Comparison of ENCODE assay signal across 1 cellular context in the genomic region with DNA sequence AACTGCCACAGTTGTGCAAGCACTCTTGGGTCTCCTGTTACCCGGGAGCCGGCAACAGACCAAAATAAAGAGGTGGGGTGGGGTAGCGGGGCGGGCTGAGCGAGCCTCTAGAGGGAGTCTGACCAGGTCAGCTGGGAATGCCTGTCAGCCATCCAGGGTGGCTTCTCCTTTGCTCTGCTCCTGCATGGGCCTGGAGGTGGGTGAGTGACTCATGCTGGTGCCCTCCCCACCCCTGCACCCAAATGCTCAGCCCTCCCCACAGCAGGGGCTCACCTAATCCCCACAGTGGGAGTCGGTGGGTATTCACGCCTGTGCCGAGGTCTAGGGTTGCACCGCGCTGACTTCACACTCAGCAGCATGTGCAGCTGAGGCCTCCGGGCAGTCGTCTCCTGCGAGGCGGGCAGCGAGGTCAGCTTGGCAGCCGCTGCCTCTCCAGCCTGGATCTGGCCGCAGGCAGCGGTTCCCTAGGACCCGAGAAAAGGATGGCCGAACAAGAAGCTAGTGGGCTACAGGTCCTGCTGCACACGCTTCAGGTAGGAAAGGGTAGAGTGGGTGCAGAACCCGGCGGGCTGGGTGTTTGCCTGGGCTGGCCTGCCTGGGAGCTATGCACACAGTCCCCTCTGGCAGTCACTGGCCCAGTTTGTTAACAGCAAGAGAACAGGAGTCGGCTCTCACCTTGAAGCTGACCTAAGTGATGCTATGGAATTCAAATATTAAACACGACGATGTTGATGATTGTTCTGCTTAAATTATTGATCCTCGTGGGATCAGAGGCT.
TF ChIP-seq lines count a peak whose summit lies in the region.

A gene (plus strand): TSS at position 381 of the 776 bp plus-strand sequence.

TF ChIP-seq in GM23338, 12 proteins besides CTCF, POLR2A, EP300 and RAD21 (continued from another document):
- TF ChIP-seq, protein P1, sequence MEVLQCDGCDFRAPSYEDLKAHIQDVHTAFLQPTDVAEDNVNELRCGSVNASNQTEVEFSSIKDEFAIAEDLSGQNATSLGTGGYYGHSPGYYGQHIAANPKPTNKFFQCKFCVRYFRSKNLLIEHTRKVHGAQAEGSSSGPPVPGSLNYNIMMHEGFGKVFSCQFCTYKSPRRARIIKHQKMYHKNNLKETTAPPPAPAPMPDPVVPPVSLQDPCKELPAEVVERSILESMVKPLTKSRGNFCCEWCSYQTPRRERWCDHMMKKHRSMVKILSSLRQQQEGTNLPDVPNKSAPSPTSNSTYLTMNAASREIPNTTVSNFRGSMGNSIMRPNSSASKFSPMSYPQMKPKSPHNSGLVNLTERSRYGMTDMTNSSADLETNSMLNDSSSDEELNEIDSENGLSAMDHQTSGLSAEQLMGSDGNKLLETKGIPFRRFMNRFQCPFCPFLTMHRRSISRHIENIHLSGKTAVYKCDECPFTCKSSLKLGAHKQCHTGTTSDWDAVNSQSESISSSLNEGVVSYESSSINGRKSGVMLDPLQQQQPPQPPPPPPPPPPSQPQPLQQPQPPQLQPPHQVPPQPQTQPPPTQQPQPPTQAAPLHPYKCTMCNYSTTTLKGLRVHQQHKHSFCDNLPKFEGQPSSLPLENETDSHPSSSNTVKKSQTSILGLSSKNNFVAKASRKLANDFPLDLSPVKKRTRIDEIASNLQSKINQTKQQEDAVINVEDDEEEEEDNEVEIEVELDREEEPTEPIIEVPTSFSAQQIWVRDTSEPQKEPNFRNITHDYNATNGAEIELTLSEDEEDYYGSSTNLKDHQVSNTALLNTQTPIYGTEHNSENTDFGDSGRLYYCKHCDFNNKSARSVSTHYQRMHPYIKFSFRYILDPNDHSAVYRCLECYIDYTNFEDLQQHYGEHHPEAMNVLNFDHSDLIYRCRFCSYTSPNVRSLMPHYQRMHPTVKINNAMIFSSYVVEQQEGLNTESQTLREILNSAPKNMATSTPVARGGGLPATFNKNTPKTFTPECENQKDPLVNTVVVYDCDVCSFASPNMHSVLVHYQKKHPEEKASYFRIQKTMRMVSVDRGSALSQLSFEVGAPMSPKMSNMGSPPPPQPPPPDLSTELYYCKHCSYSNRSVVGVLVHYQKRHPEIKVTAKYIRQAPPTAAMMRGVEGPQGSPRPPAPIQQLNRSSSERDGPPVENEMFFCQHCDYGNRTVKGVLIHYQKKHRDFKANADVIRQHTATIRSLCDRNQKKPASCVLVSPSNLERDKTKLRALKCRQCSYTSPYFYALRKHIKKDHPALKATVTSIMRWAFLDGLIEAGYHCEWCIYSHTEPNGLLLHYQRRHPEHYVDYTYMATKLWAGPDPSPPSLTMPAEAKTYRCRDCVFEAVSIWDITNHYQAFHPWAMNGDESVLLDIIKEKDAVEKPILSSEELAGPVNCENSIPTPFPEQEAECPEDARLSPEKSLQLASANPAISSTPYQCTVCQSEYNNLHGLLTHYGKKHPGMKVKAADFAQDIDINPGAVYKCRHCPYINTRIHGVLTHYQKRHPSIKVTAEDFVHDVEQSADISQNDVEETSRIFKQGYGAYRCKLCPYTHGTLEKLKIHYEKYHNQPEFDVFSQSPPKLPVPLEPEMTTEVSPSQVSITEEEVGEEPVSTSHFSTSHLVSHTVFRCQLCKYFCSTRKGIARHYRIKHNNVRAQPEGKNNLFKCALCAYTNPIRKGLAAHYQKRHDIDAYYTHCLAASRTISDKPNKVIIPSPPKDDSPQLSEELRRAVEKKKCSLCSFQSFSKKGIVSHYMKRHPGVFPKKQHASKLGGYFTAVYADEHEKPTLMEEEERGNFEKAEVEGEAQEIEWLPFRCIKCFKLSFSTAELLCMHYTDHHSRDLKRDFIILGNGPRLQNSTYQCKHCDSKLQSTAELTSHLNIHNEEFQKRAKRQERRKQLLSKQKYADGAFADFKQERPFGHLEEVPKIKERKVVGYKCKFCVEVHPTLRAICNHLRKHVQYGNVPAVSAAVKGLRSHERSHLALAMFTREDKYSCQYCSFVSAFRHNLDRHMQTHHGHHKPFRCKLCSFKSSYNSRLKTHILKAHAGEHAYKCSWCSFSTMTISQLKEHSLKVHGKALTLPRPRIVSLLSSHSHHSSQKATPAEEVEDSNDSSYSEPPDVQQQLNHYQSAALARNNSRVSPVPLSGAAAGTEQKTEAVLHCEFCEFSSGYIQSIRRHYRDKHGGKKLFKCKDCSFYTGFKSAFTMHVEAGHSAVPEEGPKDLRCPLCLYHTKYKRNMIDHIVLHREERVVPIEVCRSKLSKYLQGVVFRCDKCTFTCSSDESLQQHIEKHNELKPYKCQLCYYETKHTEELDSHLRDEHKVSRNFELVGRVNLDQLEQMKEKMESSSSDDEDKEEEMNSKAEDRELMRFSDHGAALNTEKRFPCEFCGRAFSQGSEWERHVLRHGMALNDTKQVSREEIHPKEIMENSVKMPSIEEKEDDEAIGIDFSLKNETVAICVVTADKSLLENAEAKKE (CRISPR knock-in tag; IDR thresholded peaks at IDR 0.05): no peak
- no peak for TF ChIP-seq ZNF331 (CRISPR knock-in tag; IDR thresholded peaks at IDR 0.05; ENCODE audit: low read depth)
- TF ChIP-seq EZH2 (IDR thresholded peaks at IDR 0.05; ENCODE audit: low read depth, unreplicated experiment): no peak
- no peak for TF ChIP-seq EZH2phosphoT487 (IDR thresholded peaks at IDR 0.05; ENCODE audit: unreplicated experiment)
